2 cellular contexts compared by ENCODE assay signal in the genomic region with DNA sequence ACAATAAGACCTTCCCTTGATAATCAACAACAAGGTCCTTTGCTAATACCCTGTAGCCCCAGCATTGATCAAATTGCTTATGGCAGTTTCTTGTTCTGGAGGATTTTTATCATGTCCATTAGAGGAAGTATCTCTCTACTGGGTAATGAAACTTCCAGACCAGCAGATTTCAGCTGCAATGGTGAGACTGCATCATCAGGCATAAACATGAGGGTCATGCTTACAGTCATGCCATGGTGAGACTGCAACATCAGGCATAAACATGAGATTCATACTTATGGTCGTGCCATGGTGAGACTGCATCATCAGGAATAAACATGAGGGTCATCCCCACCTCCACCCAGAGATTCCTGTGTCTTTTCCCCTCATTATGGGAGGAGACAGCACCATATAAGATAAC.
A peak's percentile ranks its signal among the peaks of the same experiment; 100 is the strongest.
TF ChIP-seq lines count a peak whose summit lies in the region.

No MANE protein-coding gene starts in this region.

TF ChIP-seq in K562, 482 proteins besides CTCF, POLR2A, EP300 and RAD21 (continued from another document):
- TF ChIP-seq, protein P1, sequence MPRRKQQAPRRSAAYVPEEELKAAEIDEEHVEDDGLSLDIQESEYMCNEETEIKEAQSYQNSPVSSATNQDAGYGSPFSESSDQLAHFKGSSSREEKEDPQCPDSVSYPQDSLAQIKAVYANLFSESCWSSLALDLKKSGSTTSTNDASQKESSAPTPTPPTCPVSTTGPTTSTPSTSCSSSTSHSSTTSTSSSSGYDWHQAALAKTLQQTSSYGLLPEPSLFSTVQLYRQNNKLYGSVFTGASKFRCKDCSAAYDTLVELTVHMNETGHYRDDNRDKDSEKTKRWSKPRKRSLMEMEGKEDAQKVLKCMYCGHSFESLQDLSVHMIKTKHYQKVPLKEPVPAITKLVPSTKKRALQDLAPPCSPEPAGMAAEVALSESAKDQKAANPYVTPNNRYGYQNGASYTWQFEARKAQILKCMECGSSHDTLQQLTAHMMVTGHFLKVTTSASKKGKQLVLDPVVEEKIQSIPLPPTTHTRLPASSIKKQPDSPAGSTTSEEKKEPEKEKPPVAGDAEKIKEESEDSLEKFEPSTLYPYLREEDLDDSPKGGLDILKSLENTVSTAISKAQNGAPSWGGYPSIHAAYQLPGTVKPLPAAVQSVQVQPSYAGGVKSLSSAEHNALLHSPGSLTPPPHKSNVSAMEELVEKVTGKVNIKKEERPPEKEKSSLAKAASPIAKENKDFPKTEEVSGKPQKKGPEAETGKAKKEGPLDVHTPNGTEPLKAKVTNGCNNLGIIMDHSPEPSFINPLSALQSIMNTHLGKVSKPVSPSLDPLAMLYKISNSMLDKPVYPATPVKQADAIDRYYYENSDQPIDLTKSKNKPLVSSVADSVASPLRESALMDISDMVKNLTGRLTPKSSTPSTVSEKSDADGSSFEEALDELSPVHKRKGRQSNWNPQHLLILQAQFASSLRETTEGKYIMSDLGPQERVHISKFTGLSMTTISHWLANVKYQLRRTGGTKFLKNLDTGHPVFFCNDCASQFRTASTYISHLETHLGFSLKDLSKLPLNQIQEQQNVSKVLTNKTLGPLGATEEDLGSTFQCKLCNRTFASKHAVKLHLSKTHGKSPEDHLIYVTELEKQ (CRISPR knock-in tag; IDR thresholded peaks at IDR 0.05): no peak
- TF ChIP-seq CEBPG (CRISPR knock-in tag; IDR thresholded peaks at IDR 0.05): peak; percentile 39; the same call in 1 of the 2 replicates
- TF ChIP-seq CEBPG (tag; conservative IDR thresholded peaks at IDR 0.05 in 1 of 2, IDR thresholded peaks at IDR 0.05 in 1 of 2): no peak
- no peak for TF ChIP-seq WHSC1 (IDR thresholded peaks at IDR 0.05; ENCODE audit: low read length)
- TF ChIP-seq CBFA2T2 (conservative IDR thresholded peaks at IDR 0.05): no peak

TF ChIP-seq in SK-N-SH, 30 proteins besides CTCF, POLR2A, EP300 and RAD21 (continued from another document):
- TF ChIP-seq, protein P2, sequence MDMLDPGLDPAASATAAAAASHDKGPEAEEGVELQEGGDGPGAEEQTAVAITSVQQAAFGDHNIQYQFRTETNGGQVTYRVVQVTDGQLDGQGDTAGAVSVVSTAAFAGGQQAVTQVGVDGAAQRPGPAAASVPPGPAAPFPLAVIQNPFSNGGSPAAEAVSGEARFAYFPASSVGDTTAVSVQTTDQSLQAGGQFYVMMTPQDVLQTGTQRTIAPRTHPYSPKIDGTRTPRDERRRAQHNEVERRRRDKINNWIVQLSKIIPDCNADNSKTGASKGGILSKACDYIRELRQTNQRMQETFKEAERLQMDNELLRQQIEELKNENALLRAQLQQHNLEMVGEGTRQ (IDR thresholded peaks at IDR 0.05; ENCODE audit: borderline replicate concordance, low read depth, low read length): no peak
- TF ChIP-seq MEF2A (IDR thresholded peaks at IDR 0.05; ENCODE audit: borderline replicate concordance, low read depth) (no peak), FOSL2 (IDR thresholded peaks at IDR 0.05; ENCODE audit: borderline replicate concordance, low read depth) (no peak), POLR2AphosphoS5 (IDR thresholded peaks at IDR 0.05; ENCODE audit: low read depth, low read length) (no peak)
TF ChIP-seq in SK-N-SH: peak in this region for 0.
